ENCODE assay signal across 8 cellular contexts in genomic region chr6:85642774-85643529, GRCh38. TPM values are rescaled to one million over a fixed set of nuclear protein-coding genes. Genes with fewer than 3 reads are reported as not detected.
DNase-seq lines count a peak whose midpoint lies in the region; ATAC-seq and TF ChIP-seq lines count a peak whose summit lies in the region.

Gene SYNCRIP (minus strand): TSS chr6:85642886. CDS start chr6:85641439, 1,447 bp downstream.

- no peak for TF ChIP-seq CTCF in omental fat pad (IDR thresholded peaks at IDR 0.05)

- peak; percentile 89 for TF ChIP-seq POLR2A in GM10847 (IDR thresholded peaks at IDR 0.05; ENCODE audit: extremely low read depth, insufficient read length)

- H3K9me3 Mint-ChIP-seq in activated naive CD4-positive, alpha-beta T cell treated with anti-CD3 and anti-CD28 coated beads, Interleukin-2, amount 50 U/mL, for 72 hours, result peaks cover 0 to 7% of the 10 kb centered on the region in 2 donors

- peak within 1 kb of the TSS; percentile 98 to 100 for H3K27ac Mint-ChIP-seq in activated naive CD4-positive, alpha-beta T cell treated with anti-CD3 and anti-CD28 coated beads, Interleukin-2, amount 50 U/mL, for 72 hours

- peak; percentile 77 for ATAC-seq in HG02642 (IDR thresholded peaks at IDR 0.05; ENCODE audit: poor library complexity, unreplicated experiment)
- ATAC-seq in activated naive CD4-positive, alpha-beta T cell treated with anti-CD3 and anti-CD28 coated beads, Interleukin-2, amount 50 U/mL, for 72 hours, result peak; percentile 77 to 85
- peak; percentile 95 for ATAC-seq in omental fat pad (ENCODE audit: low FRiP score)

- DNase-seq in NCI-H1105 (lab: John Stamatoyannopoulos, UW) (peak; percentile 98), SKM-1 (lab: John Stamatoyannopoulos, UW; ENCODE audit: unreplicated experiment) (peak; percentile 89), glomerular endothelial cell (ENCODE audit: extremely low read depth, low read depth, low spot score) (peak; percentile 55), omental fat pad (ENCODE audit: low spot score) (peak; percentile 90)
- DNase-seq in activated naive CD4-positive, alpha-beta T cell treated with anti-CD3 and anti-CD28 coated beads, Interleukin-2, amount 50 U/mL, for 72 hours (ENCODE audit: low spot score in 2 of 2), result peak; percentile 97 to 98

- peaks cover 47 to 48% of the 10 kb centered on the region in 2 donors for H3K36me3 Mint-ChIP-seq in activated naive CD4-positive, alpha-beta T cell treated with anti-CD3 and anti-CD28 coated beads, Interleukin-2, amount 50 U/mL, for 72 hours

- peak within 1 kb of the TSS; percentile 99 for H3K27ac ChIP-seq in temporal lobe (ENCODE audit: low read depth, low read length)

RNA-seq across cellular contexts. Expression of gene SYNCRIP, which starts in this region (rescaled TPM):
- 100 to 1,000 TPM in 1 of 2 donors, 10 to 100 TPM in 1; 78.3 to 147 TPM for total RNA-seq in activated naive CD4-positive, alpha-beta T cell treated with anti-CD3 and anti-CD28 coated beads, Interleukin-2, amount 50 U/mL, for 72 hours
- total RNA-seq in glomerular endothelial cell (66.6 and 76.4 TPM in 2 replicates), omental fat pad (100 to 1,000 TPM in 1 of 4 donors, 10 to 100 TPM in 3; 52.9 to 126 (median 64.1) TPM), temporal lobe (85.3 TPM)

Comparison
In these comparisons a context has a peak if more than half of its experiments do, and no peak if none do; other contexts are left out.
1. Peak in every context shown above with its lines: DNase-seq, ATAC-seq and H3K27ac ChIP-seq.